Comparison of ENCODE assay signal across 10 cellular contexts in genomic region chr2:95053543-95053942, GRCh38. TPM values are rescaled to one million over a fixed set of nuclear protein-coding genes. Genes with fewer than 3 reads are reported as not detected.
DNase-seq lines count a peak whose midpoint lies in the region; ATAC-seq, FAIRE-seq and TF ChIP-seq lines count a peak whose summit lies in the region.
"Had no signal": no experiment of that assay in that cellular context is flagged by ENCODE, and none has a peak within 500 bp of the region (broad histone marks: within the 10 kb centered on the region; RNA-seq: fewer than 3 reads in every experiment).

No MANE protein-coding gene starts in this region.

- DNase-seq in CD4-positive, CD25-positive, alpha-beta regulatory T cell: no peak
- DNase-seq in ELF-1 (ENCODE audit: low read depth, low spot score): peak; percentile 54
- DNase-seq in T-helper 17 cell: no peak
- no peak for DNase-seq in keratinocyte (ENCODE audit: low read depth, low spot score)
- no peak for DNase-seq in COLO829 (ENCODE audit: low spot score)
- no peak for DNase-seq in NK-92 (lab: John Stamatoyannopoulos, UW; ENCODE audit: unreplicated experiment)
- no peak for DNase-seq in NCI-H446 (lab: John Stamatoyannopoulos, UW)
- DNase-seq in medulla oblongata (ENCODE audit: extremely low spot score): no peak
- DNase-seq: SK-N-SH had no signal

- peak in 2 of 3 experiments; percentile 17 to 23 for TF ChIP-seq CTCF in keratinocyte (optimal IDR thresholded peaks at IDR 0.05 in 1 of 3, IDR thresholded peaks at IDR 0.05 in 1 of 3, conservative IDR thresholded peaks at IDR 0.05 in 1 of 3; ENCODE audit: extremely low read depth in 1 of 3, insufficient read depth in 2 of 3, low read length in 3 of 3)

- no peaks in the 10 kb centered on the region for H3K27me3 ChIP-seq in CD4-positive, CD25-positive, alpha-beta regulatory T cell (ENCODE audit: control insufficient read depth, insufficient read depth, low read length)
- H3K27me3 ChIP-seq in keratinocyte (ENCODE audit: control insufficient read depth, extremely low read depth, insufficient read depth, low read length): peaks cover 8% of the 10 kb centered on the region

- no peak overlapping the region for H2AFZ ChIP-seq in keratinocyte (ENCODE audit: control insufficient read depth, low read length)

- H3K4me3 ChIP-seq in CD4-positive, CD25-positive, alpha-beta regulatory T cell (ENCODE audit: low read depth, low read length): no peak overlapping the region
- no peak overlapping the region for H3K4me3 ChIP-seq in keratinocyte (ENCODE audit: control insufficient read depth in 2 of 3, extremely low read depth in 1 of 3, insufficient read depth in 2 of 3, low read depth in 1 of 3, low read length in 3 of 3)

- peaks cover 10 to 80% (median 35%) of the 10 kb centered on the region in 4 donors for H3K4me1 Mint-ChIP-seq in CD4-positive, CD25-positive, alpha-beta regulatory T cell
- H3K4me1 Mint-ChIP-seq in T-helper 17 cell: peaks cover 35% of the 10 kb centered on the region

- no peaks in the 10 kb centered on the region for H3K9me1 ChIP-seq in keratinocyte (ENCODE audit: control insufficient read depth, extremely low read depth, insufficient read depth, low read length)

- H3K9me3 Mint-ChIP-seq in CD4-positive, CD25-positive, alpha-beta regulatory T cell: no peaks in the 10 kb centered on the region

- H3K36me3 Mint-ChIP-seq in CD4-positive, CD25-positive, alpha-beta regulatory T cell: peaks cover 30% of the 10 kb centered on the region
- H3K36me3 Mint-ChIP-seq in T-helper 17 cell (ENCODE audit: low read depth): peaks cover 3% of the 10 kb centered on the region

- H3K4me3 Mint-ChIP-seq in CD4-positive, CD25-positive, alpha-beta regulatory T cell: peak overlapping the region in 2 of 4 donors; percentile 57 to 65
- no peak overlapping the region for H3K4me3 Mint-ChIP-seq in T-helper 17 cell

- H3K27ac Mint-ChIP-seq in CD4-positive, CD25-positive, alpha-beta regulatory T cell: peak overlapping the region; percentile 83 to 93 (median 92)
- peak overlapping the region; percentile 21 for H3K27ac Mint-ChIP-seq in T-helper 17 cell

- no peaks in the 10 kb centered on the region for H4K20me1 ChIP-seq in keratinocyte (ENCODE audit: control insufficient read depth, extremely low read depth, insufficient read depth, low read length)

- no peak overlapping the region for H3K4me2 ChIP-seq in keratinocyte (ENCODE audit: control insufficient read depth, extremely low read depth, insufficient read depth, low read depth, low read length)
- H3K4me2 ChIP-seq: SK-N-SH had no signal

- H3K27ac ChIP-seq in CD4-positive, CD25-positive, alpha-beta regulatory T cell (ENCODE audit: insufficient read depth, low read length, poor library complexity, severe bottlenecking): peak overlapping the region; percentile 59
- H3K27ac ChIP-seq in keratinocyte (ENCODE audit: control insufficient read depth, insufficient read depth, low read length): no peak overlapping the region

- ATAC-seq in CD4-positive, CD25-positive, alpha-beta regulatory T cell (ENCODE audit: low read depth in 2 of 2): no peak
- no peak for ATAC-seq in T-helper 17 cell

- peaks cover 35% of the 10 kb centered on the region for H3K4me1 ChIP-seq in CD4-positive, CD25-positive, alpha-beta regulatory T cell (ENCODE audit: control insufficient read depth, insufficient read depth, low read length, poor library complexity, severe bottlenecking)
- H3K4me1 ChIP-seq in keratinocyte (ENCODE audit: control insufficient read depth, extremely low read depth, insufficient read depth, low read length): peaks cover 4% of the 10 kb centered on the region

- FAIRE-seq in keratinocyte (lab: Jason Lieb, UNC): no peak

- H3K9me3 ChIP-seq in CD4-positive, CD25-positive, alpha-beta regulatory T cell (ENCODE audit: control insufficient read depth in 2 of 2, low read length in 2 of 2): no peaks in the 10 kb centered on the region
- no peaks in the 10 kb centered on the region for H3K9me3 ChIP-seq in T-helper 17 cell (ENCODE audit: control insufficient read depth, low read length, poor library complexity, severe bottlenecking)
- H3K9me3 ChIP-seq in keratinocyte (ENCODE audit: control insufficient read depth, low read depth, low read length): no peaks in the 10 kb centered on the region
- H3K9me3 ChIP-seq: SK-N-SH had no signal

- peaks cover 25% of the 10 kb centered on the region for H3K36me3 ChIP-seq in CD4-positive, CD25-positive, alpha-beta regulatory T cell (ENCODE audit: control insufficient read depth, insufficient read depth, low read length)
- H3K36me3 ChIP-seq in keratinocyte (ENCODE audit: control insufficient read depth in 2 of 2, extremely low read depth in 1 of 2, insufficient read depth in 2 of 2, low read length in 2 of 2): no peaks in the 10 kb centered on the region

- no peak overlapping the region for H3K9ac ChIP-seq in keratinocyte (ENCODE audit: control insufficient read depth, extremely low read depth, insufficient read depth, low read length)
- H3K9ac ChIP-seq: SK-N-SH had no signal

- no peaks in the 10 kb centered on the region for H3K79me2 ChIP-seq in keratinocyte (ENCODE audit: control insufficient read depth, insufficient read depth, low read length)

- no peaks in the 10 kb centered on the region for H3K27me3 Mint-ChIP-seq in CD4-positive, CD25-positive, alpha-beta regulatory T cell
- H3K27me3 Mint-ChIP-seq in T-helper 17 cell: no peaks in the 10 kb centered on the region

- dilution Hi-C loops in keratinocyte (cut with MboI; ENCODE audit: extremely low pct_ligation_motif_present, low sequenced_read_pairs): no loop called here

RNA-seq across cellular contexts. Expression of gene MAL, which starts 28.0 kb away (rescaled TPM):
- 130 TPM for total RNA-seq in CD4-positive, CD25-positive, alpha-beta regulatory T cell
- 100 to 1,000 TPM; 173 to 263 (median 213) TPM for polyA plus RNA-seq in CD4-positive, CD25-positive, alpha-beta regulatory T cell
- 100 to 1,000 TPM; 127 to 159 TPM for total RNA-seq in T-helper 17 cell
- polyA plus RNA-seq in keratinocyte: not detected in 3 replicates
- polyA plus RNA-seq in keratinocyte (2011; ENCODE audit: low read depth): not detected
- polyA plus RNA-seq in keratinocyte (2011; cell fraction: cytosol; rRNA removed): not detected in 2 replicates
- not detected in 2 replicates for polyA plus RNA-seq in keratinocyte (2011; cell fraction: nucleus; rRNA removed)
- not detected in 2 replicates for polyA plus RNA-seq in keratinocyte (2012; ENCODE audit: low replicate concordance)
- not detected in 3 replicates for polyA minus RNA-seq in keratinocyte
- not detected for polyA minus RNA-seq in keratinocyte (2011; cell fraction: cytosol; rRNA and poly(A)+ RNA removed)
- polyA minus RNA-seq in keratinocyte (2011; cell fraction: nucleus; rRNA and poly(A)+ RNA removed): not detected in 2 replicates
- total RNA-seq: osteocyte had no signal
- polyA plus RNA-seq: SK-N-SH had no signal
